1 cellular context compared by ENCODE assay signal in the genomic region with DNA sequence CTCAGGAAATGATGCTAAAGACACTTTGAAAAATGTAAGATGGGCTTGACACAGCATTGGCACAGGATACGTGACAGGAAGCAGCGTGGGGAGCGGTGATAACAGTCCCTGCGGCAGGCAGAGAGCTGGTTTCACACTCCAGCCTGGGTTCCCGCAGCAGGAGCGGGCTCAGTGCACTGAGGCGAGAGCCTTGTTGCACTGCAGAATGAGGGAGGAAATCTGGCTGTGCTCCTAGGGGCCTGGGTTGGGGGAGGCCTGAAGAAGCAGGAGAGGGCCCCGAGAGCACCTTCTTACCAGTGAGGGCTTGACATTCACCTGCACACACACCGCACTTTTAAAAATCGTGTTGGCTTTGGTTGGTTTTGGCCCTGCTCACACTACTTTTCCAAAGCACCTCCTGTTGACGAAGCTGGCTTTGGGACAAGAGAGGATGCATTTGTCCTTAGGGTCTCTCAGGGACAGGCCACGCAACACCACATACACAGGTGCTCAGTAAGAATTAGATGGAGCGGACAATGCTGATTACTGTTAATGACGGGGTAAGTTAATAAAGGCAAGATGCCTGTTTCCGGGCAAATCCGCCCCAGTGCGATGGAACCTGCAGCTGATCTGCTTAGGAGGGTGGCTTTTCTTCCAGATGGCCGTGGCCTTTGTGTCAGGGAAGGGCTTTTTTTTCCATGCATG.
TF ChIP-seq lines count a peak whose summit lies in the region.

No MANE protein-coding gene starts in this region.

TF ChIP-seq in IMR-90, 13 proteins besides CTCF, POLR2A, EP300 and RAD21 (continued from another document):
- TF ChIP-seq, protein P1, sequence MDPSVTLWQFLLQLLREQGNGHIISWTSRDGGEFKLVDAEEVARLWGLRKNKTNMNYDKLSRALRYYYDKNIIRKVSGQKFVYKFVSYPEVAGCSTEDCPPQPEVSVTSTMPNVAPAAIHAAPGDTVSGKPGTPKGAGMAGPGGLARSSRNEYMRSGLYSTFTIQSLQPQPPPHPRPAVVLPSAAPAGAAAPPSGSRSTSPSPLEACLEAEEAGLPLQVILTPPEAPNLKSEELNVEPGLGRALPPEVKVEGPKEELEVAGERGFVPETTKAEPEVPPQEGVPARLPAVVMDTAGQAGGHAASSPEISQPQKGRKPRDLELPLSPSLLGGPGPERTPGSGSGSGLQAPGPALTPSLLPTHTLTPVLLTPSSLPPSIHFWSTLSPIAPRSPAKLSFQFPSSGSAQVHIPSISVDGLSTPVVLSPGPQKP (IDR thresholded peaks at IDR 0.05; ENCODE audit: borderline replicate concordance, low read depth, low read length), result no peak
- TF ChIP-seq BHLHE40 (IDR thresholded peaks at IDR 0.05; ENCODE audit: low read depth, low read length) (no peak), RCOR1 (IDR thresholded peaks at IDR 0.05; ENCODE audit: insufficient replicate concordance, low read length) (no peak), RFX5 (IDR thresholded peaks at IDR 0.05; ENCODE audit: low read depth, low read length) (no peak), NFE2L2 (IDR thresholded peaks at IDR 0.05; ENCODE audit: low read depth, low read length) (no peak), MAFK (IDR thresholded peaks at IDR 0.05; ENCODE audit: low read depth, low read length) (no peak)
- TF ChIP-seq, protein P2, sequence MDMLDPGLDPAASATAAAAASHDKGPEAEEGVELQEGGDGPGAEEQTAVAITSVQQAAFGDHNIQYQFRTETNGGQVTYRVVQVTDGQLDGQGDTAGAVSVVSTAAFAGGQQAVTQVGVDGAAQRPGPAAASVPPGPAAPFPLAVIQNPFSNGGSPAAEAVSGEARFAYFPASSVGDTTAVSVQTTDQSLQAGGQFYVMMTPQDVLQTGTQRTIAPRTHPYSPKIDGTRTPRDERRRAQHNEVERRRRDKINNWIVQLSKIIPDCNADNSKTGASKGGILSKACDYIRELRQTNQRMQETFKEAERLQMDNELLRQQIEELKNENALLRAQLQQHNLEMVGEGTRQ (IDR thresholded peaks at IDR 0.05; ENCODE audit: low read depth, low read length), result no peak
